In genomic region chr22:36355362-36355761, GRCh38 we compare ENCODE assay signal across 1 cellular context.
TF ChIP-seq lines count a peak whose summit lies in the region.

No MANE protein-coding gene starts in this region.

TF ChIP-seq in HEK293, 187 proteins besides CTCF, POLR2A, EP300 and RAD21 (continued from another document):
- TF ChIP-seq ZBTB44 (tag by site-specific recombination; IDR thresholded peaks at IDR 0.05) (peak; percentile 47; the same call in 1 of the 2 replicates), ZNF157 (tag by site-specific recombination; IDR thresholded peaks at IDR 0.05) (no peak), GLIS2 (tag by site-specific recombination; IDR thresholded peaks at IDR 0.05) (no peak), ZNF202 (tag by site-specific recombination; IDR thresholded peaks at IDR 0.05; ENCODE audit: borderline replicate concordance) (no peak), HIC1 (tag by site-specific recombination; IDR thresholded peaks at IDR 0.05) (no peak), ZSCAN18 (tag by site-specific recombination; IDR thresholded peaks at IDR 0.05) (no peak), ZNF324 (tag by site-specific recombination; IDR thresholded peaks at IDR 0.05) (no peak), ZNF501 (tag by site-specific recombination; IDR thresholded peaks at IDR 0.05) (no peak)
